ENCODE assay signal across 1 cellular context in genomic region chr1:88979749-88980116, GRCh38.
TF ChIP-seq lines count a peak whose summit lies in the region.

No MANE protein-coding gene starts in this region.

TF ChIP-seq in HEK293, 187 proteins besides CTCF, POLR2A, EP300 and RAD21 (continued from another document):
- no peak for TF ChIP-seq ZBTB49 (tag by site-specific recombination; IDR thresholded peaks at IDR 0.05; ENCODE audit: low read depth)
- TF ChIP-seq ZNF629 (tag by site-specific recombination; IDR thresholded peaks at IDR 0.05) = no peak
- no peak for TF ChIP-seq EGR2 (tag by site-specific recombination; IDR thresholded peaks at IDR 0.05; ENCODE audit: low read depth)
- no peak for TF ChIP-seq KLF16 (tag by site-specific recombination; IDR thresholded peaks at IDR 0.05)
- no peak for TF ChIP-seq ZNF416 (tag by site-specific recombination; IDR thresholded peaks at IDR 0.05)
- no peak for TF ChIP-seq ZNF433 (tag by site-specific recombination; IDR thresholded peaks at IDR 0.05; ENCODE audit: low read depth)
